In genomic region chr9:128322342-128323191, GRCh38 we compare ENCODE assay signal across 8 cellular contexts. TPM values are rescaled to one million over a fixed set of nuclear protein-coding genes. Genes with fewer than 3 reads are reported as not detected.
A peak's percentile ranks its signal among the peaks of the same experiment; 100 is the strongest.
DNase-seq lines count a peak whose midpoint lies in the region; ATAC-seq and TF ChIP-seq lines count a peak whose summit lies in the region.

Gene COQ4, plus strand, starts transcription at chr9:128322839. Its CDS starts 20 bp downstream, at chr9:128322859.
Gene TRUB2, minus strand, starts transcription at chr9:128322447. Its CDS starts 39 bp downstream, at chr9:128322408.

- H3K27ac Mint-ChIP-seq in T-helper 17 cell = peak within 1 kb of the TSS; percentile 95

- no peak for TF ChIP-seq CTCF in prostate gland (IDR thresholded peaks at IDR 0.05)

- peaks cover 10% of the 10 kb centered on the region for H3K4me1 ChIP-seq in prostate gland (replicated peaks)

- peak within 1 kb of the TSS; percentile 94 for H3K4me3 Mint-ChIP-seq in T-helper 17 cell

- DNase-seq in NCI-H187 (lab: John Stamatoyannopoulos, UW) (peak; percentile 73 to 87), T-helper 17 cell (peak; percentile 85 to 88 (median 87)), amygdala (lab: John Stamatoyannopoulos, UW) (peak; percentile 62 to 98 (median 92)), left ventricle myocardium superior (peak; percentile 95), prostate gland (ENCODE audit: low spot score) (peak; percentile 94), ureter (ENCODE audit: low spot score) (peak; percentile 94)

- ATAC-seq in GM18499 (IDR thresholded peaks at IDR 0.05; ENCODE audit: insufficient read depth, unreplicated experiment) (peak; percentile 74), HG02938 (IDR thresholded peaks at IDR 0.05; ENCODE audit: unreplicated experiment) (peak; percentile 89), T-helper 17 cell (peak; percentile 90), left ventricle myocardium superior (peak; percentile 98)

- H3K36me3 ChIP-seq in prostate gland = peaks cover 0 to 5% of the 10 kb centered on the region in 2 donors

- peaks cover 2% of the 10 kb centered on the region for H3K36me3 Mint-ChIP-seq in T-helper 17 cell (ENCODE audit: low read depth)

- H3K27me3 ChIP-seq in prostate gland (replicated peaks; ENCODE audit: insufficient read depth) = no peaks in the 10 kb centered on the region

- peak within 1 kb of the TSS; percentile 70 to 86 for H3K4me3 ChIP-seq in prostate gland

- TF ChIP-seq POLR2A in prostate gland (IDR thresholded peaks at IDR 0.05) = no peak

- H3K4me1 Mint-ChIP-seq in T-helper 17 cell = peaks cover 21% of the 10 kb centered on the region

- H3K27ac ChIP-seq in prostate gland = peak within 1 kb of the TSS; percentile 81 to 92

- H3K27me3 Mint-ChIP-seq in T-helper 17 cell = no peaks in the 10 kb centered on the region

- intact Hi-C loops in left ventricle myocardium superior (cut with micrococcal nuclease) (no loop called here), prostate gland (cut with DNase I) (no loop called here)

- under 1% methylated on average over 70 of the region's 87 CpGs for WGBS in prostate gland

- H3K9me3 ChIP-seq in T-helper 17 cell (ENCODE audit: control insufficient read depth, low read length, poor library complexity, severe bottlenecking) (no peaks in the 10 kb centered on the region), prostate gland (no peaks in the 10 kb centered on the region)

RNA-seq across cellular contexts. Expression of gene COQ4, which starts in this region (rescaled TPM):
- 10 to 100 TPM; 35.8 to 36.7 TPM for total RNA-seq in T-helper 17 cell
- total RNA-seq in left ventricle myocardium superior = 30.7 TPM
- total RNA-seq in prostate gland = 10 to 100 TPM; 57.5 to 89.6 TPM
- 91.8 TPM for total RNA-seq in ureter

RNA-seq across cellular contexts. Expression of gene TRUB2, which starts in this region (rescaled TPM):
- total RNA-seq in T-helper 17 cell (1 to 10 TPM; 8.5 to 9.9 TPM), left ventricle myocardium superior (41.4 TPM), prostate gland (10 to 100 TPM; 14.6 to 27.2 TPM), ureter (32.7 TPM)

Comparison
In these comparisons a context has a peak if more than half of its experiments do, and no peak if none do; other contexts are left out.
1. Peak in every context shown above with its lines: DNase-seq, ATAC-seq, H3K4me3 ChIP-seq and H3K27ac ChIP-seq.